Comparison of ENCODE assay signal across 9 cellular contexts in genomic region chr19:27974082-27974513, GRCh38.
A peak's percentile ranks its signal among the peaks of the same experiment; 100 is the strongest.
DNase-seq lines count a peak whose midpoint lies in the region; ATAC-seq and TF ChIP-seq lines count a peak whose summit lies in the region.
"Had no signal": no experiment of that assay in that cellular context is flagged by ENCODE, and none has a peak within 500 bp of the region (broad histone marks: within the 10 kb centered on the region; RNA-seq: fewer than 3 reads in every experiment).

No MANE protein-coding gene starts in this region.

- H3K36me3 Mint-ChIP-seq in CD4-positive, alpha-beta memory T cell = no peaks in the 10 kb centered on the region
- H3K36me3 Mint-ChIP-seq: activated naive CD8-positive, alpha-beta T cell had no signal

- TF ChIP-seq CTCF in right atrium auricular region (IDR thresholded peaks at IDR 0.05) (peak in 1 of 2 donors; percentile 67), fibroblast of the aortic adventitia (IDR thresholded peaks at IDR 0.05; ENCODE audit: insufficient read depth, low read length) (peak; percentile 66), retinal pigment epithelial cell (conservative IDR thresholded peaks at IDR 0.05; ENCODE audit: low read depth, low read length) (peak; percentile 97)

- no peaks in the 10 kb centered on the region for H3K9me3 ChIP-seq in right atrium auricular region
- no peaks in the 10 kb centered on the region for H3K9me3 ChIP-seq in CD4-positive, alpha-beta memory T cell (ENCODE audit: control insufficient read depth in 1 of 2, low read length in 2 of 2)

- CTCF ChIA-PET in CD4-positive, alpha-beta memory T cell (lab: Charles Lee; ENCODE audit: partially characterized antibody) = no interaction called here

- H3K4me1 ChIP-seq in right atrium auricular region = no peaks in the 10 kb centered on the region
- H3K4me1 ChIP-seq in CD4-positive, alpha-beta memory T cell (ENCODE audit: insufficient read depth, low read length) = no peaks in the 10 kb centered on the region

- POLR2A ChIA-PET in CD4-positive, alpha-beta memory T cell (lab: Charles Lee; ENCODE audit: partially characterized antibody) = no interaction called here

- peaks cover 0 to 4% of the 10 kb centered on the region in 2 donors for H3K27me3 Mint-ChIP-seq in CD4-positive, alpha-beta memory T cell

- H3K27me3 ChIP-seq in right atrium auricular region = no peaks in the 10 kb centered on the region
- H3K27me3 ChIP-seq in CD4-positive, alpha-beta memory T cell (ENCODE audit: insufficient read depth, low read length) = no peaks in the 10 kb centered on the region

- H3K9me3 Mint-ChIP-seq in CD4-positive, alpha-beta memory T cell = peaks cover 0 to 3% (median 0%) of the 10 kb centered on the region in 8 donors

- H3K4me3 ChIP-seq in right atrium auricular region (no peak overlapping the region), fibroblast of the aortic adventitia (ENCODE audit: low read depth, low read length) (no peak overlapping the region), retinal pigment epithelial cell (ENCODE audit: low read length) (no peak overlapping the region)
- H3K4me3 ChIP-seq in CD4-positive, alpha-beta memory T cell (ENCODE audit: low read length in 2 of 2) = no peak overlapping the region

- no peaks in the 10 kb centered on the region for H3K36me3 ChIP-seq in right atrium auricular region
- H3K36me3 ChIP-seq in CD4-positive, alpha-beta memory T cell (ENCODE audit: insufficient read depth, low read length) = no peaks in the 10 kb centered on the region

- no peak overlapping the region for H3K27ac ChIP-seq in right atrium auricular region
- no peak overlapping the region for H3K27ac ChIP-seq in CD4-positive, alpha-beta memory T cell (ENCODE audit: low read depth, low read length)

- intact Hi-C loops in left cardiac atrium (cut with DNase I) = loop anchor here (2.0 to 5.0 kb wide), 3 partner anchors 351 to 738 kb away; no protein-coding TSS in a partner anchor
- intact Hi-C loops in CD4-positive, alpha-beta memory T cell (cut with micrococcal nuclease) = no loop called here

- ATAC-seq in left cardiac atrium (peak in 1 of 2 donors; percentile 75), HG02970 (IDR thresholded peaks at IDR 0.05; ENCODE audit: low FRiP score, unreplicated experiment) (no peak), GM18511 (IDR thresholded peaks at IDR 0.05; ENCODE audit: unreplicated experiment) (no peak)

- DNase-seq in left cardiac atrium (peak; percentile 27), right atrium auricular region (ENCODE audit: low spot score) (no peak), OCI-M2 (lab: John Stamatoyannopoulos, UW; ENCODE audit: unreplicated experiment) (peak; percentile 77), fibroblast of the aortic adventitia (ENCODE audit: low read depth) (peak; percentile 50), retinal pigment epithelial cell (ENCODE audit: low read depth) (peak; percentile 72)
- DNase-seq in CD4-positive, alpha-beta memory T cell = no peak

- H3K27ac Mint-ChIP-seq in CD4-positive, alpha-beta memory T cell = no peak overlapping the region
- H3K27ac Mint-ChIP-seq: activated naive CD8-positive, alpha-beta T cell had no signal

- H3K4me3 Mint-ChIP-seq in CD4-positive, alpha-beta memory T cell = no peak overlapping the region
- H3K4me3 Mint-ChIP-seq: activated naive CD8-positive, alpha-beta T cell had no signal

- no peaks in the 10 kb centered on the region for H3K4me1 Mint-ChIP-seq in CD4-positive, alpha-beta memory T cell

Comparison
In these comparisons a context has a peak if more than half of its experiments do, and no peak if none do; other contexts are left out.
1. DNase-seq: peak in left cardiac atrium (single experiment), OCI-M2 (single experiment), fibroblast of the aortic adventitia (single experiment) and retinal pigment epithelial cell (single experiment); none in right atrium auricular region (single experiment) and CD4-positive, alpha-beta memory T cell (0 of 5).